11 cellular contexts compared by ENCODE assay signal in the genomic region with DNA sequence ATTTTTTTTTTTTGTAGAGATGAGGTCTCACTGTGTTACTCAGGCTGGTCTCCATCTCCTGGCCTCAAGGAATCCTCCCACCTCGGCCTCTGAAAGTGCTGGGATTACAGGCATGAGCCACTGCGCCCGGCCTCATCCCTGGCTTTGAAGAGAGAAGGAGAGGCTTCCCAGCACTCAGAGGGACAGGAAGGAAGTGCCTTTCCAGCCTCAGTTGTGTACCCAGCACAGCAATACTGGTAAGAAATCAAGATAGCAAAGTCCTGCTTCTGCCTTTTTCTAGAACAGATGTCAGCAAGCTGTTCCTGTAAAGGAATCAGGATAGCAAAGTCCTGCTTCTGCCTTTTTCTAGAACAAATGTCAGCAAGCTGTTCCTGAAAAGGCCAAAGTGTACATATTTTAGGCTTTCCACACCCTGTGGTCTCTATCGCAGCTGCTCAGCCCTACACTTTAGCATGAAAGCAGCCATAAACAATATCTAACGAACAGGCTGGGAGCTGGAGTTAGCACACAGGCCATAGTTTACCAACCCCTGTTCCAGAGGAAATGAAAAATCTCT. TPM values are rescaled to one million over a fixed set of nuclear protein-coding genes. Genes with fewer than 3 reads are reported as not detected.
A peak's percentile ranks its signal among the peaks of the same experiment; 100 is the strongest.
DNase-seq lines count a peak whose midpoint lies in the region; ATAC-seq and TF ChIP-seq lines count a peak whose summit lies in the region.
"Had no signal": no experiment of that assay in that cellular context is flagged by ENCODE, and none has a peak within 500 bp of the region (broad histone marks: within the 10 kb centered on the region; RNA-seq: fewer than 3 reads in every experiment).

No MANE protein-coding gene starts in this region.

- H3K27me3 ChIP-seq in PC-3 (ENCODE audit: low read length): no peaks in the 10 kb centered on the region
- H3K27me3 ChIP-seq in parathyroid adenoma (ENCODE audit: control insufficient read depth, insufficient read depth, low read length): no peaks in the 10 kb centered on the region
- H3K27me3 ChIP-seq: BE2C had no signal

- H3K36me3 ChIP-seq in PC-3 (ENCODE audit: low read depth, low read length) (no peaks in the 10 kb centered on the region), parathyroid adenoma (ENCODE audit: control insufficient read depth, insufficient read depth, low read length) (no peaks in the 10 kb centered on the region)
- H3K36me3 ChIP-seq: BE2C had no signal

- no peak overlapping the region for H3K9ac ChIP-seq in PC-3 (ENCODE audit: low read length)
- H3K9ac ChIP-seq in parathyroid adenoma: no peak overlapping the region

- H3K4me3 ChIP-seq in PC-3 (ENCODE audit: low read length) (no peak overlapping the region), fibroblast of the aortic adventitia (ENCODE audit: low read depth, low read length) (no peak overlapping the region), parathyroid adenoma (ENCODE audit: low read depth, low read length) (no peak overlapping the region)

- H3K4me1 ChIP-seq in PC-3 (ENCODE audit: insufficient read depth, low read length) (peaks cover 8% of the 10 kb centered on the region), parathyroid adenoma (no peaks in the 10 kb centered on the region)
- H3K4me1 ChIP-seq: BE2C had no signal

- no peak for ATAC-seq in PC-3
- no peak for ATAC-seq in HG03139 (IDR thresholded peaks at IDR 0.05; ENCODE audit: unreplicated experiment)

- H3K27ac ChIP-seq in PC-3 (ENCODE audit: low read length): no peak overlapping the region
- peak overlapping the region; percentile 3 for H3K27ac ChIP-seq in parathyroid adenoma

- TF ChIP-seq CTCF in PC-3 (conservative IDR thresholded peaks at IDR 0.05; ENCODE audit: low read depth, low read length) (no peak), fibroblast of the aortic adventitia (IDR thresholded peaks at IDR 0.05; ENCODE audit: insufficient read depth, low read length) (no peak), parathyroid adenoma (IDR thresholded peaks at IDR 0.05) (no peak)

- POLR2A ChIA-PET in PC-3 (lab: Charles Lee; ENCODE audit: unreplicated experiment): no interaction called here

- CTCF ChIA-PET in PC-3 (lab: Charles Lee): no interaction called here

- H3K79me2 ChIP-seq in PC-3 (ENCODE audit: low read length): no peaks in the 10 kb centered on the region
- H3K79me2 ChIP-seq in parathyroid adenoma: no peaks in the 10 kb centered on the region

- intact Hi-C loops in PC-3 (cut with micrococcal nuclease): no loop called here

- H3K4me2 ChIP-seq in PC-3 (ENCODE audit: low read length): no peak overlapping the region
- H3K4me2 ChIP-seq in parathyroid adenoma (ENCODE audit: low read length): no peak overlapping the region

- H3F3A ChIP-seq in PC-3 (ENCODE audit: low read length, unreplicated experiment): no peaks in the 10 kb centered on the region

- DNase-seq in PC-3 (no peak), fibroblast of the aortic adventitia (ENCODE audit: low read depth) (peak; percentile 26), H4 (ENCODE audit: low spot score) (no peak)
- DNase-seq in stimulated activated CD4-positive, alpha-beta T cell treated with anti-CD3 and anti-CD28 coated beads, Interleukin-15, amount 100 ng/mL, for 24 hours: no peak
- DNase-seq: activated CD8-positive, alpha-beta memory T cell treated with anti-CD3 and anti-CD28 coated beads, Interleukin-2, amount 50 U/mL, for 4 hours; BE2C; KBM-7; retina; T-helper 1 cell had no signal

- no peaks in the 10 kb centered on the region for H3K9me3 ChIP-seq in PC-3 (ENCODE audit: low read length)
- H3K9me3 ChIP-seq in parathyroid adenoma (ENCODE audit: control insufficient read depth, low read length): no peaks in the 10 kb centered on the region
- H3K9me3 ChIP-seq: BE2C had no signal

- no peaks in the 10 kb centered on the region for H4K20me1 ChIP-seq in PC-3 (ENCODE audit: low read length)

- no peaks in the 10 kb centered on the region for H3K9me2 ChIP-seq in PC-3 (replicated peaks; ENCODE audit: low read length)

- 0 out of 2 replicates have a peak overlapping the region, but pooled peaks have one; percentile 7 for H2AFZ ChIP-seq in PC-3 (ENCODE audit: low read length)
- H2AFZ ChIP-seq in parathyroid adenoma: no peak overlapping the region

- no TSS peak for BruUV-seq in PC-3 (replicated peaks; lab: Mats Ljungman, UMichigan)

RNA-seq across cellular contexts. Expression of a gene that starts 6.3 kb away (rescaled TPM):
- 56.6 and 61.5 TPM in 2 replicates for total RNA-seq in PC-3 (2014; rRNA removed)
- total RNA-seq in fibroblast of the aortic adventitia (ENCODE audit: low replicate concordance): 66.9 and 107 TPM in 2 replicates
- total RNA-seq in H4 (2014; rRNA removed; shearing (Covaris generic)): 1.1 and 2.2 TPM in 2 replicates

RNA-seq across cellular contexts. Expression of a gene that starts 16.2 kb away (rescaled TPM):
- total RNA-seq in PC-3 (2014; rRNA removed) (18.4 and 20.2 TPM in 2 replicates), fibroblast of the aortic adventitia (ENCODE audit: low replicate concordance) (12.1 and 15.9 TPM in 2 replicates)
- total RNA-seq in H4 (2014; rRNA removed; shearing (Covaris generic)): 5.2 and 7.7 TPM in 2 replicates

RNA-seq across cellular contexts. Expression of a gene that starts 27.1 kb away (rescaled TPM):
- total RNA-seq in PC-3 (2014; rRNA removed): 98.0 and 129 TPM in 2 replicates
- 56.2 and 166 TPM in 2 replicates for total RNA-seq in fibroblast of the aortic adventitia (ENCODE audit: low replicate concordance)
- 102 and 150 TPM in 2 replicates for total RNA-seq in H4 (2014; rRNA removed; shearing (Covaris generic))

RNA-seq across cellular contexts. Expression of a gene that starts 27.3 kb away (rescaled TPM):
- total RNA-seq in PC-3 (2014; rRNA removed) (2.3 and 3.7 TPM in 2 replicates), fibroblast of the aortic adventitia (ENCODE audit: low replicate concordance) (6.8 and 7.0 TPM in 2 replicates)
- total RNA-seq in H4 (2014; rRNA removed; shearing (Covaris generic)): 0.99 and 1.8 TPM in 2 replicates

RNA-seq across cellular contexts. Expression of a gene that starts 30.8 kb away (rescaled TPM):
- 0.40 and 0.46 TPM in 2 replicates for total RNA-seq in PC-3 (2014; rRNA removed)
- 2.1 and 9.6 TPM in 2 replicates for total RNA-seq in fibroblast of the aortic adventitia (ENCODE audit: low replicate concordance)
- 0.12 and 1.0 TPM in 2 replicates for total RNA-seq in H4 (2014; rRNA removed; shearing (Covaris generic))

Comparison
In these comparisons a context has a peak if more than half of its experiments do, and no peak if none do; other contexts are left out.
1. RNA of a gene that starts 6.3 kb away (total RNA-seq): 66.9 to 107 TPM in fibroblast of the aortic adventitia and 56.6 to 61.5 TPM in PC-3; 1.1 to 2.2 TPM in H4; every median in the first group is over 10 times any median in the second.